ENCODE assay signal across 21 cellular contexts in genomic region chr12:83067981-83068380, GRCh38.
DNase-seq lines count a peak whose midpoint lies in the region; ATAC-seq lines count a peak whose summit lies in the region.
"Had no signal": no experiment of that assay in that cellular context is flagged by ENCODE, and none has a peak within 500 bp of the region (broad histone marks: within the 10 kb centered on the region; RNA-seq: fewer than 3 reads in every experiment).

No MANE protein-coding gene starts in this region.

- peak; percentile 94 for ATAC-seq in GM18861 (IDR thresholded peaks at IDR 0.05; ENCODE audit: unreplicated experiment)
- peak; percentile 86 for ATAC-seq in GM19467 (IDR thresholded peaks at IDR 0.05; ENCODE audit: unreplicated experiment)
- peak; percentile 78 for ATAC-seq in HG03139 (IDR thresholded peaks at IDR 0.05; ENCODE audit: unreplicated experiment)
- peak; percentile 80 for ATAC-seq in HG03457 (IDR thresholded peaks at IDR 0.05; ENCODE audit: unreplicated experiment)
- ATAC-seq in HG03520 (IDR thresholded peaks at IDR 0.05; ENCODE audit: unreplicated experiment) = no peak
- ATAC-seq in GM21737 (IDR thresholded peaks at IDR 0.05; ENCODE audit: unreplicated experiment) = no peak
- ATAC-seq: GM23338 had no signal

- no peak for DNase-seq in KG1 (lab: John Stamatoyannopoulos, UW)
- DNase-seq: DMS 273 treated with DMSO at 0.1 percent for 48 hours, DND-41, HCEC 1CT, Kasumi-1, MM.1S, NCI-H1092, NCI-H1436 treated with DMSO at 0.1 percent for 48 hours, NCI-H2029 treated with DMSO at 0.1 percent for 48 hours, NCI-H748 treated with DMSO at 0.1 percent for 48 hours, OCI-M1, Right ventricle myocardium superior, SW 1271, T-helper 2 cell had no signal

Comparison
In these comparisons a context has a peak if more than half of its experiments do, and no peak if none do; other contexts are left out.
1. ATAC-seq: peak in GM18861 (single experiment), GM19467 (single experiment), HG03139 (single experiment) and HG03457 (single experiment); none in HG03520 (single experiment) and GM21737 (single experiment).